ENCODE assay signal across 1 cellular context in the genomic region with DNA sequence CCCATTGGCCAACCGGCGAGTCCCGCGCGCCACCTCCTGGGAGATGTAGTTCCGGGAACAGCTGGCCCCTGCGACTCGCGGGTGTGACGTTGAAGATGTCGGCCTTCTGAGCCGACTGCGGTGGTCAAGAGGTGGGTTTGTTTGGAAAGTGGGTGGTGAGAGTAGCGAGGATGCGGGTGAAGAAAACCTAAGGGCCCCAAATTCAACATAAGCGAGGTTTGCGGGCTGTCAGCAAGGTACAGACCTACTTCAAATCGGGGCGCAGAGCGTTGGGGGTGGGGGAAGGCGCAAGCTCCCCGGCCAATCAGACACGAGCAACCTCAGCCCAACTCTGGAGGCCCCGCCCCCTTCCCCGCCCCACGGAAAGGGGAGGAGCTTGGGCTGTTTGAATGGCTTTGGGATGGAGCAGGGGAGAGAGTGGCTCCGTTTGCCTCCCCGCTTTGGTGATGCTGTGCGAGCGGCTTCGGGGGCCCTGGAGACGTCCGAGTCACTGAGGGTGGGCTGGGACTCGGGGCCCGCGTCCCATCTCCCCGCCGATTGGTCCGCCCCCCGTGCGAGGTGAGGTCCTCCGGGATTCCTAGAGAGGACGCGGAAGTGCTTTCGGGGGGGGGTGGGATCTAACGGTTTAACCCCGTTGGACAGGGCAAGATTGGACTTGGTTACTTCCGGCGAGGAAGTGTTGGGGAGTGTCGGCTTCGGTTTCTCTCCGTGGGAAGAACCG.
TF ChIP-seq lines count a peak whose summit lies in the region.

ZKSCAN5 (plus strand) TSS at position 60 of the 721 bp plus-strand sequence. CDS start 1,383 bp downstream, outside the sequence.

TF ChIP-seq in GM12878, 131 proteins besides CTCF, POLR2A, EP300 and RAD21 (continued from another document and continues in another):
- TF ChIP-seq RELB (IDR thresholded peaks at IDR 0.05; ENCODE audit: low read depth) (0 out of 2 replicates have a peak, but pooled peaks have one; percentile 54), ZNF687 (IDR thresholded peaks at IDR 0.05) (no peak), MLLT1 (IDR thresholded peaks at IDR 0.05) (peak; percentile 70), MAX (IDR thresholded peaks at IDR 0.05; ENCODE audit: low read depth, low read length) (peak; percentile 50; the same call in 1 of the 2 replicates), POLR2AphosphoS2 (IDR thresholded peaks at IDR 0.05; ENCODE audit: low read depth, low read length) (peak; percentile 62), EZH2 (IDR thresholded peaks at IDR 0.05; ENCODE audit: borderline replicate concordance, control insufficient read depth, low read depth, low read length) (no peak), CHD2 (IDR thresholded peaks at IDR 0.05; ENCODE audit: borderline replicate concordance, low read depth, low read length) (peak; percentile 94; the same call in 1 of the 2 replicates), BACH1 (IDR thresholded peaks at IDR 0.05; ENCODE audit: borderline replicate concordance) (peak; percentile 48; the same call in 1 of the 2 replicates), E2F8 (IDR thresholded peaks at IDR 0.05; ENCODE audit: low read depth, partially characterized antibody) (peak; percentile 42), NFYA (IDR thresholded peaks at IDR 0.05; ENCODE audit: borderline replicate concordance, low read depth, low read length) (no peak), SMC3 (IDR thresholded peaks at IDR 0.05; ENCODE audit: borderline replicate concordance, low read length) (no peak), ATF3 (IDR thresholded peaks at IDR 0.05; ENCODE audit: borderline replicate concordance, extremely low read depth, low read depth, low read length) (no peak), HCFC1 (IDR thresholded peaks at IDR 0.05; ENCODE audit: low read length) (peak; percentile 90), TBL1XR1 (IDR thresholded peaks at IDR 0.05; ENCODE audit: low read depth, low read length) (0 out of 2 replicates have a peak, but pooled peaks have one; percentile 8), HDAC2 (IDR thresholded peaks at IDR 0.05) (no peak), MTA3 (IDR thresholded peaks at IDR 0.05; ENCODE audit: borderline replicate concordance, low read length) (no peak), SIX5 (IDR thresholded peaks at IDR 0.05; ENCODE audit: low read depth, low read length, severe bottlenecking) (peak; percentile 84), SMARCA5 (IDR thresholded peaks at IDR 0.05) (no peak), ATF7 (IDR thresholded peaks at IDR 0.05; ENCODE audit: low read depth) (peak; percentile 83), KLF5 (IDR thresholded peaks at IDR 0.05; ENCODE audit: partially characterized antibody) (no peak), POLR2AphosphoS5 (IDR thresholded peaks at IDR 0.05; ENCODE audit: low read length) (peak; percentile 96), JUND (IDR thresholded peaks at IDR 0.05; ENCODE audit: low read depth, low read length) (no peak), MYC (IDR thresholded peaks at IDR 0.05; ENCODE audit: insufficient read depth, insufficient read length, insufficient replicate concordance, low read length, severe bottlenecking) (no peak), SKIL (IDR thresholded peaks at IDR 0.05; ENCODE audit: low read depth, poor library complexity, severe bottlenecking) (no peak), TARDBP (IDR thresholded peaks at IDR 0.05; ENCODE audit: borderline replicate concordance) (0 out of 2 replicates have a peak, but pooled peaks have one; percentile 18), PML (IDR thresholded peaks at IDR 0.05; ENCODE audit: low read length) (no peak; the same call in none of the 2 replicates), MEF2B (IDR thresholded peaks at IDR 0.05; ENCODE audit: partially characterized antibody, poor library complexity, severe bottlenecking) (peak; percentile 42), EED (IDR thresholded peaks at IDR 0.05; ENCODE audit: low read depth) (no peak; the same call in 1 of the 2 replicates), ZNF622 (IDR thresholded peaks at IDR 0.05) (no peak), CEBPZ (IDR thresholded peaks at IDR 0.05; ENCODE audit: low read depth, low read length) (no peak), PAX5 (IDR thresholded peaks at IDR 0.05; ENCODE audit: borderline replicate concordance, low read depth, low read length) (peak; percentile 16; the same call in 1 of the 2 replicates), SREBF1 (IDR thresholded peaks at IDR 0.05; ENCODE audit: low read length) (peak; percentile 84)
- TF ChIP-seq, protein P1, sequence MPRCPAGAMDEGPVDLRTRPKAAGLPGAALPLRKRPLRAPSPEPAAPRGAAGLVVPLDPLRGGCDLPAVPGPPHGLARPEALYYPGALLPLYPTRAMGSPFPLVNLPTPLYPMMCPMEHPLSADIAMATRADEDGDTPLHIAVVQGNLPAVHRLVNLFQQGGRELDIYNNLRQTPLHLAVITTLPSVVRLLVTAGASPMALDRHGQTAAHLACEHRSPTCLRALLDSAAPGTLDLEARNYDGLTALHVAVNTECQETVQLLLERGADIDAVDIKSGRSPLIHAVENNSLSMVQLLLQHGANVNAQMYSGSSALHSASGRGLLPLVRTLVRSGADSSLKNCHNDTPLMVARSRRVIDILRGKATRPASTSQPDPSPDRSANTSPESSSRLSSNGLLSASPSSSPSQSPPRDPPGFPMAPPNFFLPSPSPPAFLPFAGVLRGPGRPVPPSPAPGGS (IDR thresholded peaks at IDR 0.05; ENCODE audit: borderline replicate concordance, insufficient read depth, low read depth, low read length, poor library complexity, severe bottlenecking): peak; percentile 28
- TF ChIP-seq, protein P2, sequence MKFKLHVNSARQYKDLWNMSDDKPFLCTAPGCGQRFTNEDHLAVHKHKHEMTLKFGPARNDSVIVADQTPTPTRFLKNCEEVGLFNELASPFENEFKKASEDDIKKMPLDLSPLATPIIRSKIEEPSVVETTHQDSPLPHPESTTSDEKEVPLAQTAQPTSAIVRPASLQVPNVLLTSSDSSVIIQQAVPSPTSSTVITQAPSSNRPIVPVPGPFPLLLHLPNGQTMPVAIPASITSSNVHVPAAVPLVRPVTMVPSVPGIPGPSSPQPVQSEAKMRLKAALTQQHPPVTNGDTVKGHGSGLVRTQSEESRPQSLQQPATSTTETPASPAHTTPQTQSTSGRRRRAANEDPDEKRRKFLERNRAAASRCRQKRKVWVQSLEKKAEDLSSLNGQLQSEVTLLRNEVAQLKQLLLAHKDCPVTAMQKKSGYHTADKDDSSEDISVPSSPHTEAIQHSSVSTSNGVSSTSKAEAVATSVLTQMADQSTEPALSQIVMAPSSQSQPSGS (IDR thresholded peaks at IDR 0.05; ENCODE audit: low read length): no peak
